Comparison of ENCODE assay signal across 8 cellular contexts in the genomic region with DNA sequence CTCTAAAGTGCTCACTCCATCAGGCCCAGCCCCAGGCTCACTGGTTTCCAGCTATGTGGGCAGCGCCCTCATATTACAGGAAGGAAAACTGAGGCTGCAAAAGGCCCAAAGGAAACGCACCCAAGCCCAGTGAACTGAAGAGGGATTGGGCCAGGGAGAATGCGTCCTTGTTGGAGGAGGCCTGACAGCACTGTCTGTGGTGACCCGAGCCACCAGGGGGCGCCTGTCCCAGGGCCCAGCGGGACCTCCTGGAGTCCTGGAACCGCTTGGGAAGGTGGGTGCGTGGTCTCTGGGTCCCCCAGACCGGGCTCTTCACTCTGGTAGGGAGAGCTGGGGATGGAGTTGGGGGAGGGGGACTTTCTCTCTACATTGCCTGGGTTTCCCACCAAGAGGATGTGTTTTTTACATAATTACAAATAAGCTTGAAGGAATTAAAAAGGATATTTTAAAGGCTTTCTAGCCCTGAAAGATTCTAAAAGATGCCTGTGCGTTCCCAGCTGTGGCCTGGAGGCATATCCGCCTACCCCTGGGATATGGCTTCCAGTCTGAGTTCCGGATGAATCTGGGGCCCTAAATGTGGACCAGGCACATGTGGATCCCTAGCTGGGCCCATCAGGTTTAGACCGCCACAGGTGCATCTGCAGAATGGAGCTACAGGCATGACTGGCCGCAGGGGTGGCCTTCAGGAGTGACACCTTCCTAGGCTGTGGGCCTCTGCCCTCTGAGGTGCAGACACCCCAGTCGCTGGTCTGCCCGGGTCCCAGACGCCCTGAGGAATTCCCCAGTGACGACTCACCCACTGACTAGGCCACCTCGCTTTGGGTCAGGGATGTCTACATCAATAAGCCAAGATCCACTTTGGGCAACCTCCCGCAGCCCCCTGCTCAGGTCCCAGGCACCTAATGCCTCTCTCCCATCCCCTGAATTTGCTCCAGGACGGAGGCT. TPM values are rescaled to one million over a fixed set of nuclear protein-coding genes. Genes with fewer than 3 reads are reported as not detected.
DNase-seq lines count a peak whose midpoint lies in the region; ATAC-seq and TF ChIP-seq lines count a peak whose summit lies in the region.

No MANE protein-coding gene starts in this region.

- no peaks in the 10 kb centered on the region for H3K27me3 Mint-ChIP-seq in activated CD8-positive, alpha-beta memory T cell treated with anti-CD3 and anti-CD28 coated beads, Interleukin-2, amount 10 ng/mL, durations not matched to agents 7 days and 5 days
- peaks cover 2% of the 10 kb centered on the region for H3K27me3 Mint-ChIP-seq in endodermal cell (ENCODE audit: insufficient read depth)

- no peaks in the 10 kb centered on the region for H3K4me1 ChIP-seq in endodermal cell (ENCODE audit: control insufficient read depth, insufficient read depth, low read length)

- CTCF ChIA-PET in activated CD8-positive, alpha-beta memory T cell treated with anti-CD3 and anti-CD28 coated beads, Interleukin-2, amount 10 ng/mL, durations not matched to agents 7 days and 5 days (lab: Charles Lee), result interaction anchor here (0.5 to 4.6 kb wide), 36 partner anchors 11 to 723 kb away, joined by 3 to 125 read pairs (median 4); partner anchors contain the start of genes PSMC3 and SLC39A13

- H3K36me3 Mint-ChIP-seq in activated CD8-positive, alpha-beta memory T cell treated with anti-CD3 and anti-CD28 coated beads, Interleukin-2, amount 10 ng/mL, durations not matched to agents 7 days and 5 days, result no peaks in the 10 kb centered on the region
- H3K36me3 Mint-ChIP-seq in endodermal cell (ENCODE audit: low read depth), result no peaks in the 10 kb centered on the region

- WGBS in endodermal cell (ENCODE audit: insufficient coverage in 1 of 2, insufficient read length in 1 of 2), 2 experiments, result 59 to 69% methylated on average over 18 to 21 of the region's 21 CpGs

- H3K9me3 ChIP-seq in endodermal cell (ENCODE audit: control insufficient read depth, low read length), result no peaks in the 10 kb centered on the region

- ATAC-seq in HG02884 (IDR thresholded peaks at IDR 0.05; ENCODE audit: unreplicated experiment) (peak; percentile 41), HG02973 (IDR thresholded peaks at IDR 0.05; ENCODE audit: unreplicated experiment) (no peak)
- peak; percentile 92 for ATAC-seq in activated CD8-positive, alpha-beta memory T cell treated with anti-CD3 and anti-CD28 coated beads, Interleukin-2, amount 10 ng/mL, durations not matched to agents 7 days and 5 days

- H3K4me1 Mint-ChIP-seq in activated CD8-positive, alpha-beta memory T cell treated with anti-CD3 and anti-CD28 coated beads, Interleukin-2, amount 10 ng/mL, durations not matched to agents 7 days and 5 days, result no peaks in the 10 kb centered on the region
- H3K4me1 Mint-ChIP-seq in endodermal cell, result no peaks in the 10 kb centered on the region

- no peak overlapping the region for H3K27ac Mint-ChIP-seq in activated CD8-positive, alpha-beta memory T cell treated with anti-CD3 and anti-CD28 coated beads, Interleukin-2, amount 10 ng/mL, durations not matched to agents 7 days and 5 days
- H3K27ac Mint-ChIP-seq in endodermal cell, result no peak overlapping the region

- in situ Hi-C loops in Caki2 (cut with HindIII; ENCODE audit: low pct_unique_long_range_greater_than_20kb, low sequenced_read_pairs), result no loop called here

- no peak overlapping the region for H3K4me3 Mint-ChIP-seq in activated CD8-positive, alpha-beta memory T cell treated with anti-CD3 and anti-CD28 coated beads, Interleukin-2, amount 10 ng/mL, durations not matched to agents 7 days and 5 days
- H3K4me3 Mint-ChIP-seq in endodermal cell, result no peak overlapping the region

- no peak overlapping the region for H3K4me3 ChIP-seq in endodermal cell (ENCODE audit: low read length)

- H3K27me3 ChIP-seq in endodermal cell (ENCODE audit: control insufficient read depth, insufficient read depth, low read length, poor library complexity, severe bottlenecking), result no peaks in the 10 kb centered on the region

- H3K36me3 ChIP-seq in endodermal cell (ENCODE audit: control insufficient read depth, insufficient read depth, low read length), result no peaks in the 10 kb centered on the region

- TF ChIP-seq CTCF in endodermal cell (conservative IDR thresholded peaks at IDR 0.05), result peak; percentile 99

- DNase-seq in Caki2 (ENCODE audit: low read depth) (peak; percentile 31), NCI-H82 treated with DMSO at 0.1 percent for 48 hours (lab: John Stamatoyannopoulos, UW; ENCODE audit: unreplicated experiment) (peak; percentile 14), endodermal cell (peak; percentile 96), midbrain (lab: John Stamatoyannopoulos, UW) (peak; percentile 77)
- DNase-seq in activated CD8-positive, alpha-beta memory T cell treated with anti-CD3 and anti-CD28 coated beads, Interleukin-2, amount 10 ng/mL, durations not matched to agents 7 days and 5 days, result peak; percentile 88
- peak; percentile 78 to 81 for DNase-seq in stimulated activated CD8-positive, alpha-beta memory T cell treated with anti-CD3 and anti-CD28 coated beads, Interleukin-2, amount 100 ng/mL, for 48 hours (ENCODE audit: low read depth in 2 of 2)

- no peak overlapping the region for H3K27ac ChIP-seq in endodermal cell (ENCODE audit: low read depth, low read length)

- H3K9me3 Mint-ChIP-seq in activated CD8-positive, alpha-beta memory T cell treated with anti-CD3 and anti-CD28 coated beads, Interleukin-2, amount 10 ng/mL, durations not matched to agents 7 days and 5 days (ENCODE audit: low read depth), result no peaks in the 10 kb centered on the region
- no peaks in the 10 kb centered on the region for H3K9me3 Mint-ChIP-seq in endodermal cell

- H3K9ac ChIP-seq in endodermal cell (ENCODE audit: extremely low read depth, low read length, poor library complexity, severe bottlenecking), result no peak overlapping the region

RNA-seq across cellular contexts. Expression of gene SPI1, which starts 4.2 kb away (rescaled TPM):
- total RNA-seq in Caki2 (2014; rRNA removed; shearing (Covaris generic); ENCODE audit: low replicate concordance), result not detected in 2 replicates
- not detected for total RNA-seq in activated CD8-positive, alpha-beta memory T cell treated with anti-CD3 and anti-CD28 coated beads, Interleukin-2, amount 10 ng/mL, durations not matched to agents 7 days and 5 days
- total RNA-seq in endodermal cell, result not detected
- polyA plus RNA-seq in endodermal cell (2013, experiment 1 of 2), result not detected
- 0.25 TPM for polyA plus RNA-seq in endodermal cell (2013, experiment 2 of 2)

RNA-seq across cellular contexts. Expression of gene MYBPC3, which starts 21.6 kb away (rescaled TPM):
- total RNA-seq in Caki2 (2014; rRNA removed; shearing (Covaris generic); ENCODE audit: low replicate concordance), result not detected in 2 replicates
- not detected for total RNA-seq in activated CD8-positive, alpha-beta memory T cell treated with anti-CD3 and anti-CD28 coated beads, Interleukin-2, amount 10 ng/mL, durations not matched to agents 7 days and 5 days
- total RNA-seq in endodermal cell, result under 1 TPM in 1 of 2 donors, not detected in 1; 0.07 TPM
- polyA plus RNA-seq in endodermal cell (2013, experiment 1 of 2), result not detected
- polyA plus RNA-seq in endodermal cell (2013, experiment 2 of 2), result not detected

RNA-seq across cellular contexts. Expression of gene SLC39A13, which starts 34.2 kb away (rescaled TPM):
- total RNA-seq in Caki2 (2014; rRNA removed; shearing (Covaris generic); ENCODE audit: low replicate concordance), result 46.2 and 86.8 TPM in 2 replicates
- 10 to 100 TPM; 18.2 to 22.1 TPM for total RNA-seq in activated CD8-positive, alpha-beta memory T cell treated with anti-CD3 and anti-CD28 coated beads, Interleukin-2, amount 10 ng/mL, durations not matched to agents 7 days and 5 days
- total RNA-seq in endodermal cell, result 10 to 100 TPM; 34.7 to 40.4 TPM
- polyA plus RNA-seq in endodermal cell (2013, experiment 1 of 2), result 38.8 TPM
- polyA plus RNA-seq in endodermal cell (2013, experiment 2 of 2), result 31.4 TPM

RNA-seq across cellular contexts. Expression of gene PSMC3, which starts 52.1 kb away (rescaled TPM):
- total RNA-seq in Caki2 (2014; rRNA removed; shearing (Covaris generic); ENCODE audit: low replicate concordance), result 72.1 and 77.7 TPM in 2 replicates
- 100 to 1,000 TPM; 150 to 164 TPM for total RNA-seq in activated CD8-positive, alpha-beta memory T cell treated with anti-CD3 and anti-CD28 coated beads, Interleukin-2, amount 10 ng/mL, durations not matched to agents 7 days and 5 days
- total RNA-seq in endodermal cell, result 100 to 1,000 TPM; 152 to 175 TPM
- 124 TPM for polyA plus RNA-seq in endodermal cell (2013, experiment 1 of 2)
- 129 TPM for polyA plus RNA-seq in endodermal cell (2013, experiment 2 of 2)

Comparison
In these comparisons a context has a peak if more than half of its experiments do, and no peak if none do; other contexts are left out.
1. DNase-seq: peak in every context shown above with its lines; median percentile 96 in endodermal cell; 88 in activated CD8-positive, alpha-beta memory T cell treated with anti-CD3 and anti-CD28 coated beads, Interleukin-2, amount 10 ng/mL, durations not matched to agents 7 days and 5 days; 80 in stimulated activated CD8-positive, alpha-beta memory T cell treated with anti-CD3 and anti-CD28 coated beads, Interleukin-2, amount 100 ng/mL, for 48 hours; 77 in midbrain; 31 in Caki2; 14 in NCI-H82 treated with DMSO at 0.1 percent for 48 hours.